2 cellular contexts compared by ENCODE assay signal in genomic region chr19:2808129-2808941, GRCh38.
TF ChIP-seq lines count a peak whose summit lies in the region.

No MANE protein-coding gene starts in this region.

TF ChIP-seq in GM12891, 5 proteins besides CTCF, POLR2A, EP300 and RAD21:
- TF ChIP-seq POLR2AphosphoS5 (IDR thresholded peaks at IDR 0.05; ENCODE audit: low read depth, low read length) (no peak), TAF1 (IDR thresholded peaks at IDR 0.05; ENCODE audit: low read depth, low read length) (no peak), POU2F2 (IDR thresholded peaks at IDR 0.05; ENCODE audit: low read depth, low read length) (no peak), SPI1 (IDR thresholded peaks at IDR 0.05; ENCODE audit: low read depth, low read length) (no peak), PAX5 (IDR thresholded peaks at IDR 0.05; ENCODE audit: insufficient read depth, low read length, severe bottlenecking) (no peak)

TF ChIP-seq in GM12878, 131 proteins besides CTCF, POLR2A, EP300 and RAD21:
- no peak for TF ChIP-seq CHD2 (IDR thresholded peaks at IDR 0.05; ENCODE audit: borderline replicate concordance, low read depth, low read length)
- no peak for TF ChIP-seq RCOR1 (conservative IDR thresholded peaks at IDR 0.05; ENCODE audit: low read depth, low read length)
- TF ChIP-seq SMC3 (IDR thresholded peaks at IDR 0.05; ENCODE audit: borderline replicate concordance, low read length) = no peak
- TF ChIP-seq ZNF687 (IDR thresholded peaks at IDR 0.05) = no peak
- no peak for TF ChIP-seq ZZZ3 (IDR thresholded peaks at IDR 0.05; ENCODE audit: control insufficient read depth, insufficient read length, low read depth)
- TF ChIP-seq SP1 (IDR thresholded peaks at IDR 0.05; ENCODE audit: low read depth, low read length) = no peak
- TF ChIP-seq RUNX3 (IDR thresholded peaks at IDR 0.05; ENCODE audit: low read length) = no peak
- no peak for TF ChIP-seq BCL11A (IDR thresholded peaks at IDR 0.05; ENCODE audit: low read depth, low read length)
TF ChIP-seq in GM12878: peak in this region for 0.
